ENCODE assay signal across 21 cellular contexts in genomic region chr20:58596244-58597010, GRCh38. TPM values are rescaled to one million over a fixed set of nuclear protein-coding genes. Genes with fewer than 3 reads are reported as not detected.
DNase-seq lines count a peak whose midpoint lies in the region; ATAC-seq and TF ChIP-seq lines count a peak whose summit lies in the region.
"Had no signal": no experiment of that assay in that cellular context is flagged by ENCODE, and none has a peak within 500 bp of the region (broad histone marks: within the 10 kb centered on the region; RNA-seq: fewer than 3 reads in every experiment).

No MANE protein-coding gene starts in this region.

- H2AK5ac ChIP-seq in trophoblast cell (ENCODE audit: low read length) = no peak overlapping the region

- no peak overlapping the region for H3K9ac ChIP-seq in trophoblast cell (ENCODE audit: low read length)
- H3K9ac ChIP-seq: BLaER1 had no signal

- no peak overlapping the region for H3K18ac ChIP-seq in trophoblast cell (ENCODE audit: low read length)

- H2BK5ac ChIP-seq in trophoblast cell (ENCODE audit: low read depth, low read length, poor library complexity) = no peak overlapping the region

- H2BK120ac ChIP-seq in trophoblast cell (ENCODE audit: insufficient read depth, low read length, poor library complexity) = peak overlapping the region; percentile 20

- WGBS in trophoblast cell (ENCODE audit: extremely low coverage, insufficient coverage, insufficient read length) = no CpG with 5 or more reads among the region's 17 CpGs

- H3K9me3 ChIP-seq in right atrium auricular region = peaks cover 0 to 3% of the 10 kb centered on the region in 2 donors
- no peaks in the 10 kb centered on the region for H3K9me3 ChIP-seq in trophoblast cell (ENCODE audit: insufficient read depth, low read depth, low read length)
- H3K9me3 ChIP-seq in vagina = no peaks in the 10 kb centered on the region
- no peaks in the 10 kb centered on the region for H3K9me3 ChIP-seq in A673 (ENCODE audit: low read depth, low read length, poor library complexity, severe bottlenecking)
- H3K9me3 ChIP-seq: BLaER1, MG63 had no signal

- no peaks in the 10 kb centered on the region for H3K79me1 ChIP-seq in trophoblast cell (ENCODE audit: low read length)

- H3K4me3 ChIP-seq in right atrium auricular region (no peak overlapping the region), trophoblast cell (ENCODE audit: low read depth, low read length) (no peak overlapping the region), vagina (no peak overlapping the region), A673 (ENCODE audit: low read depth, low read length, poor library complexity, severe bottlenecking) (no peak overlapping the region)
- H3K4me3 ChIP-seq: BLaER1, heart left ventricle, lung, MG63 had no signal

- no peak overlapping the region for H4K8ac ChIP-seq in trophoblast cell (ENCODE audit: low read depth, low read length)

- POLR2A ChIA-PET in A673 (lab: Charles Lee; ENCODE audit: low non-redundant PET) = no interaction called here

- H3K14ac ChIP-seq in trophoblast cell (ENCODE audit: low read length) = no peak overlapping the region

- DNase-seq in right atrium auricular region (ENCODE audit: low spot score) = no peak
- no peak for DNase-seq in left ventricle myocardium superior
- DNase-seq in left kidney (ENCODE audit: low read depth, low spot score) = peak; percentile 64
- DNase-seq in trophoblast cell = no peak
- DNase-seq in vagina (ENCODE audit: extremely low spot score in 2 of 2) = no peak
- no peak for DNase-seq in A673 (ENCODE audit: low spot score)
- DNase-seq in mesenteric fat pad (ENCODE audit: low spot score) = no peak
- DNase-seq: activated CD4-positive, alpha-beta T cell treated with anti-CD3 and anti-CD28 coated beads for 36 hours; cerebellar nuclear complex; effector memory CD4-positive, alpha-beta T cell; MG63; NCI-H1436; small intestine; stimulated activated CD4-positive, alpha-beta T cell treated with anti-CD3 and anti-CD28 coated beads, Interleukin-2, amount 100 ng/mL, for 48 hours; stimulated activated naive CD8-positive, alpha-beta T cell treated with anti-CD3 and anti-CD28 coated beads, Interleukin-15, amount 100 ng/mL, for 72 hours had no signal

- ATAC-seq in left ventricle myocardium superior (no peak), GM19035 (IDR thresholded peaks at IDR 0.05; ENCODE audit: unreplicated experiment) (no peak)
- ATAC-seq: activated CD4-positive, alpha-beta T cell treated with anti-CD3 and anti-CD28 coated beads for 36 hours; naive thymus-derived CD8-positive, alpha-beta T cell; stimulated activated naive CD8-positive, alpha-beta T cell treated with anti-CD3 and anti-CD28 coated beads, Interleukin-15, amount 100 ng/mL, for 72 hours had no signal

- no peak overlapping the region for H2AFZ ChIP-seq in trophoblast cell (ENCODE audit: insufficient read depth, low read length, poor library complexity)

- no peak overlapping the region for H3K23ac ChIP-seq in trophoblast cell (ENCODE audit: low read length)

- TF ChIP-seq CTCF in right atrium auricular region (IDR thresholded peaks at IDR 0.05) (no peak), vagina (IDR thresholded peaks at IDR 0.05) (no peak), A673 (conservative IDR thresholded peaks at IDR 0.05; ENCODE audit: low read depth, low read length) (no peak)

- H3K4me1 ChIP-seq in right atrium auricular region (no peaks in the 10 kb centered on the region), trophoblast cell (ENCODE audit: control insufficient read depth in 1 of 2, insufficient read depth in 2 of 2, low read length in 2 of 2) (peaks cover 0 to 8% of the 10 kb centered on the region in 2 experiments), vagina (peaks cover 26% of the 10 kb centered on the region), A673 (ENCODE audit: insufficient read depth, low read length, poor library complexity, severe bottlenecking) (no peaks in the 10 kb centered on the region)

- H3K27ac ChIP-seq in right atrium auricular region (peak overlapping the region; percentile 12 to 58), trophoblast cell (ENCODE audit: low read depth, low read length) (no peak overlapping the region), vagina (peak overlapping the region; percentile 67), A673 (ENCODE audit: low read depth, low read length, poor library complexity, severe bottlenecking) (no peak overlapping the region)
- H3K27ac ChIP-seq: BLaER1, HL-60 had no signal

- H4K91ac ChIP-seq in trophoblast cell (ENCODE audit: low read depth, low read length) = peak overlapping the region; percentile 26

- H2BK12ac ChIP-seq in trophoblast cell (ENCODE audit: low read length) = no peak overlapping the region

- H3K36me3 ChIP-seq in right atrium auricular region = no peaks in the 10 kb centered on the region
- no peaks in the 10 kb centered on the region for H3K36me3 ChIP-seq in trophoblast cell (ENCODE audit: control insufficient read depth in 1 of 2, insufficient read depth in 2 of 2, low read length in 2 of 2)
- no peaks in the 10 kb centered on the region for H3K36me3 ChIP-seq in vagina
- no peaks in the 10 kb centered on the region for H3K36me3 ChIP-seq in A673 (ENCODE audit: insufficient read depth, low read length, poor library complexity, severe bottlenecking)
- H3K36me3 ChIP-seq: BLaER1, heart left ventricle, MG63 had no signal

- H3K79me2 ChIP-seq in trophoblast cell (ENCODE audit: control insufficient read depth, insufficient read depth, low read length, poor library complexity) = no peaks in the 10 kb centered on the region

- no peak overlapping the region for H4K12ac ChIP-seq in trophoblast cell (ENCODE audit: low read depth, low read length)

- no peaks in the 10 kb centered on the region for H3K27me3 ChIP-seq in right atrium auricular region
- H3K27me3 ChIP-seq in trophoblast cell (ENCODE audit: insufficient read depth, low read length) = no peaks in the 10 kb centered on the region
- H3K27me3 ChIP-seq in vagina = no peaks in the 10 kb centered on the region
- H3K27me3 ChIP-seq in A673 (replicated peaks; ENCODE audit: insufficient read depth, low read depth, low read length, poor library complexity) = no peaks in the 10 kb centered on the region
- H3K27me3 ChIP-seq: BLaER1, MG63 had no signal

- CTCF ChIA-PET in A673 (lab: Charles Lee) = no interaction called here

- TF ChIP-seq POLR2A in vagina (IDR thresholded peaks at IDR 0.05) = no peak

- intact Hi-C loops in left ventricle myocardium superior (cut with micrococcal nuclease) = no loop called here
- intact Hi-C loops in vagina (cut with DNase I) = no loop called here
- intact Hi-C loops in A673 (cut with micrococcal nuclease; ENCODE audit: unreplicated experiment) = no loop called here

- no peak overlapping the region for H3K4ac ChIP-seq in trophoblast cell (ENCODE audit: low read depth, low read length)

- no peak overlapping the region for H3K4me2 ChIP-seq in trophoblast cell (ENCODE audit: low read length)
- H3K4me2 ChIP-seq: BLaER1 had no signal

- no TSS peak for BruUV-seq in A673 (replicated peaks; lab: Mats Ljungman, UMichigan)

RNA-seq across cellular contexts. Expression of gene STX16, which starts 54.7 kb away (rescaled TPM):
- total RNA-seq in right atrium auricular region (10 to 100 TPM; 20.9 to 26.1 TPM), left ventricle myocardium superior (24.8 TPM), vagina (49.4 TPM), A673 (2021) (44.5 and 53.4 TPM in 2 replicates), mesenteric fat pad (44.9 TPM)
- polyA plus RNA-seq in trophoblast cell (2013) = 26.9 and 28.5 TPM in 2 replicates

Comparison
In these comparisons a context has a peak if more than half of its experiments do, and no peak if none do; other contexts are left out.
1. H3K27ac ChIP-seq: peak in right atrium auricular region (2 of 2) and vagina (single experiment); none in trophoblast cell (single experiment) and A673 (single experiment).